ENCODE assay signal across 8 cellular contexts in genomic region chr2:110674620-110675555, GRCh38. TPM values are rescaled to one million over a fixed set of nuclear protein-coding genes. Genes with fewer than 3 reads are reported as not detected.
DNase-seq lines count a peak whose midpoint lies in the region; ATAC-seq, FAIRE-seq and TF ChIP-seq lines count a peak whose summit lies in the region.

No MANE protein-coding gene starts in this region.

- ATAC-seq in GM21423 (IDR thresholded peaks at IDR 0.05; ENCODE audit: unreplicated experiment) = peak; percentile 76
- peak; percentile 83 for ATAC-seq in HG03565 (IDR thresholded peaks at IDR 0.05; ENCODE audit: unreplicated experiment)

- no peak for TF ChIP-seq POLR2A in GM12892 (IDR thresholded peaks at IDR 0.05; ENCODE audit: low read depth, low read length)

- DNase-seq in GM12892 (ENCODE audit: insufficient read length) (peak; percentile 41), T1000 (lab: John Stamatoyannopoulos, UW) (peak; percentile 19), glomerular visceral epithelial cell (ENCODE audit: extremely low spot score) (peak; percentile 80), urothelium cell line (ENCODE audit: low spot score) (no peak), NCI-H1105 (lab: John Stamatoyannopoulos, UW) (no peak), HuH-7 (ENCODE audit: low spot score) (no peak)

- FAIRE-seq in GM12892 (lab: Jason Lieb, UNC) (peak; percentile 90), urothelium cell line (lab: Jason Lieb, UNC) (peak; percentile 67)

RNA-seq across cellular contexts. Expression of gene BUB1, which starts 3.0 kb away (rescaled TPM):
- polyA plus RNA-seq in GM12892 (2012; ENCODE audit: missing spikeins) = 64.7 TPM

RNA-seq across cellular contexts. Expression of gene ACOXL, which starts 57.5 kb away (rescaled TPM):
- 6.1 TPM for polyA plus RNA-seq in GM12892 (2012; ENCODE audit: missing spikeins)

Comparison
In these comparisons a context has a peak if more than half of its experiments do, and no peak if none do; other contexts are left out.
1. DNase-seq: peak in GM12892 (single experiment), T1000 (single experiment) and glomerular visceral epithelial cell (single experiment); none in urothelium cell line (single experiment), NCI-H1105 (single experiment) and HuH-7 (single experiment).